In the genomic region with DNA sequence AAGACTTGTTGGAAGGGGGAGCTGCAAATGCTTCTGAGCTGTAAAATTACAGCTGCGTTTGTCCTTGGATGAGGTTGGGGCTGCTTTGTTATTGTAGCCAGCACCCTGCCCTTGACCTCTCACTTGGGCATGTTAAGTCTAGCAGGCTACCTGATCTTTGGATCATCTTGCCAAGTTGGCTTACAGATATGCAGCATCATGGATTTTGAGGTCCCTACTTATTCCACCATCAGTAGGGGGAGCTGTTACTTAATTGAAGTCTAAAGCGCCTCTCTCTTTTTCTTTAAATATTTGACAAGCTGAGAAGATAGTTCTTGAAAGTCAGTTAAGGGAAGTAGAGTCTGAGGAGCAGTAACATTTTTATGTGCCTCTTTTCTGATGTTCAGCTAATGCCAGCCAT, we compare ENCODE assay signal across 8 cellular contexts.
DNase-seq lines count a peak whose midpoint lies in the region; ATAC-seq, FAIRE-seq and TF ChIP-seq lines count a peak whose summit lies in the region.

No MANE protein-coding gene starts in this region.

- no peaks in the 10 kb centered on the region for H3K9me3 Mint-ChIP-seq in activated CD4-positive, alpha-beta T cell treated with anti-CD3 and anti-CD28 coated beads for 36 hours (ENCODE audit: low read depth)

- DNase-seq in BE2C = no peak
- peak; percentile 4 for DNase-seq in HTR-8/SVneo (ENCODE audit: insufficient read length, low spot score)
- DNase-seq in kidney epithelial cell (ENCODE audit: low read depth) = no peak
- no peak for DNase-seq in activated CD8-positive, alpha-beta memory T cell treated with anti-CD3 and anti-CD28 coated beads, Interleukin-2, amount 50 U/mL, for 4 hours
- DNase-seq in activated naive CD4-positive, alpha-beta T cell treated with Interleukin-2 at 50 U/mL for 16 hours = no peak
- no peak for DNase-seq in left colon
- no peak for DNase-seq in activated CD4-positive, alpha-beta T cell treated with anti-CD3 and anti-CD28 coated beads for 36 hours

- no peaks in the 10 kb centered on the region for H3K9me3 ChIP-seq in BE2C

- no peaks in the 10 kb centered on the region for H3K4me1 ChIP-seq in BE2C

- no peak overlapping the region for H3K4me3 Mint-ChIP-seq in activated CD4-positive, alpha-beta T cell treated with anti-CD3 and anti-CD28 coated beads for 36 hours

- no peaks in the 10 kb centered on the region for H3K27me3 ChIP-seq in BE2C
- no peaks in the 10 kb centered on the region for H3K27me3 ChIP-seq in kidney epithelial cell (ENCODE audit: control insufficient read depth, insufficient read depth, low read length)

- TF ChIP-seq CTCF in BE2C (IDR thresholded peaks at IDR 0.05; ENCODE audit: low read depth, low read length) (peak; percentile 60), WI38 (IDR thresholded peaks at IDR 0.05; ENCODE audit: low read depth, low read length) (peak; percentile 18; the same call in 1 of the 2 replicates), kidney epithelial cell (IDR thresholded peaks at IDR 0.05; ENCODE audit: insufficient read depth, low read length, poor library complexity, severe bottlenecking) (peak; percentile 51)

- peaks cover 2% of the 10 kb centered on the region for H3K27me3 Mint-ChIP-seq in activated CD4-positive, alpha-beta T cell treated with anti-CD3 and anti-CD28 coated beads for 36 hours

- ATAC-seq in left colon = no peak
- no peak for ATAC-seq in activated CD4-positive, alpha-beta T cell treated with anti-CD3 and anti-CD28 coated beads for 36 hours

- H3K36me3 ChIP-seq in BE2C (no peaks in the 10 kb centered on the region), kidney epithelial cell (ENCODE audit: control insufficient read depth, insufficient read depth, low read length) (peaks cover 1% of the 10 kb centered on the region)

- H3K4me1 Mint-ChIP-seq in activated CD4-positive, alpha-beta T cell treated with anti-CD3 and anti-CD28 coated beads for 36 hours = no peaks in the 10 kb centered on the region

- peak; percentile 36 for FAIRE-seq in HTR-8/SVneo (lab: Jason Lieb, UNC)

- no peaks in the 10 kb centered on the region for H3K36me3 Mint-ChIP-seq in activated CD4-positive, alpha-beta T cell treated with anti-CD3 and anti-CD28 coated beads for 36 hours (ENCODE audit: low read depth)

- POLR2A ChIA-PET in activated CD4-positive, alpha-beta T cell treated with anti-CD3 and anti-CD28 coated beads for 36 hours (lab: Charles Lee) = no interaction called here

- CTCF ChIA-PET in activated CD4-positive, alpha-beta T cell treated with anti-CD3 and anti-CD28 coated beads for 36 hours (lab: Charles Lee) = interaction anchor here (0.7 to 0.8 kb wide), 2 partner anchors 12 to 354 kb away, joined by 3 read pairs; no protein-coding TSS in a partner anchor

- H3K4me3 ChIP-seq in BE2C (ENCODE audit: low read depth, low read length) = no peak overlapping the region
- no peak overlapping the region for H3K4me3 ChIP-seq in WI38 (ENCODE audit: low read depth, low read length)
- H3K4me3 ChIP-seq in kidney epithelial cell (ENCODE audit: low read depth, low read length) = no peak overlapping the region

- intact Hi-C loops in left colon (cut with DNase I, micrococcal nuclease) = no loop called here
- intact Hi-C loops in activated CD4-positive, alpha-beta T cell treated with anti-CD3 and anti-CD28 coated beads for 36 hours (cut with DNase I, micrococcal nuclease) = no loop called here

- no peak overlapping the region for H3K27ac Mint-ChIP-seq in activated CD4-positive, alpha-beta T cell treated with anti-CD3 and anti-CD28 coated beads for 36 hours
